In genomic region chr3:133958071-133958806, GRCh38 we compare ENCODE assay signal across 22 cellular contexts.
"Had no signal": no experiment of that assay in that cellular context is flagged by ENCODE, and none has a peak within 500 bp of the region (broad histone marks: within the 10 kb centered on the region; RNA-seq: fewer than 3 reads in every experiment).

No MANE protein-coding gene starts in this region.

- H3K4me3 ChIP-seq: gastroesophageal sphincter, left ventricle myocardium inferior, lung, smooth muscle cell, suprapubic skin, thyroid gland, upper lobe of right lung, vagina had no signal

- H3K27me3 ChIP-seq: gastroesophageal sphincter, neutrophil, suprapubic skin, thyroid gland, upper lobe of right lung, vagina had no signal

- H3K27ac ChIP-seq: gastroesophageal sphincter, left ventricle myocardium inferior, neutrophil, suprapubic skin, thyroid gland, upper lobe of right lung, vagina had no signal

- H3K4me1 ChIP-seq: thyroid gland had no signal

- DNase-seq: effector memory CD4-positive, alpha-beta T cell; glutamatergic neuron; left cardiac atrium; left ventricle myocardium inferior; mesenchymal stem cell; midbrain; naive thymus-derived CD4-positive, alpha-beta T cell; nephron progenitor cell; right cardiac atrium; stimulated activated CD4-positive, alpha-beta T cell treated with anti-CD3 and anti-CD28 coated beads, Interleukin-4, amount 100 ng/mL, for 1 hour; stimulated activated CD8-positive, alpha-beta memory T cell treated with anti-CD3 and anti-CD28 coated beads, Interleukin-4, amount 100 ng/mL, for 48 hours; stimulated activated naive CD8-positive, alpha-beta T cell treated with anti-CD3 and anti-CD28 coated beads, Interleukin-15, Interleukin-2, amounts not matched to agents 100 U/mL and 50 U/mL, for 24 hours; thyroid gland; upper lobe of right lung had no signal

- H3K36me3 ChIP-seq: gastroesophageal sphincter, left ventricle myocardium inferior, neutrophil, suprapubic skin, upper lobe of right lung, vagina had no signal

- H3K9me3 ChIP-seq: gastroesophageal sphincter, left ventricle myocardium inferior, neutrophil, suprapubic skin, thyroid gland, upper lobe of right lung, vagina had no signal

- ATAC-seq: esophagus mucosa; gastroesophageal sphincter; left cardiac atrium; naive thymus-derived CD4-positive, alpha-beta T cell; right cardiac atrium; stimulated activated effector memory CD8-positive, alpha-beta T cell treated with anti-CD3 and anti-CD28 coated beads, Interleukin-12 subunit alpha, Interleukin-12 subunit beta, amount 100 ng/mL, for 72 hours; stimulated activated naive CD8-positive, alpha-beta T cell treated with anti-CD3 and anti-CD28 coated beads, Interleukin-15, Interleukin-2, amounts not matched to agents 100 U/mL and 50 U/mL, for 24 hours; upper lobe of right lung had no signal
